ENCODE assay signal across 1 cellular context in genomic region chr18:9738266-9738969, GRCh38.
TF ChIP-seq lines count a peak whose summit lies in the region.

No MANE protein-coding gene starts in this region.

TF ChIP-seq in HCT116, 20 proteins besides CTCF, POLR2A, EP300 and RAD21 (continued from another document):
- TF ChIP-seq REST (IDR thresholded peaks at IDR 0.05; ENCODE audit: low read depth) (no peak), CEBPB (IDR thresholded peaks at IDR 0.05; ENCODE audit: low read depth) (no peak), SIN3A (IDR thresholded peaks at IDR 0.05; ENCODE audit: low read depth) (no peak)
